In the genomic region with DNA sequence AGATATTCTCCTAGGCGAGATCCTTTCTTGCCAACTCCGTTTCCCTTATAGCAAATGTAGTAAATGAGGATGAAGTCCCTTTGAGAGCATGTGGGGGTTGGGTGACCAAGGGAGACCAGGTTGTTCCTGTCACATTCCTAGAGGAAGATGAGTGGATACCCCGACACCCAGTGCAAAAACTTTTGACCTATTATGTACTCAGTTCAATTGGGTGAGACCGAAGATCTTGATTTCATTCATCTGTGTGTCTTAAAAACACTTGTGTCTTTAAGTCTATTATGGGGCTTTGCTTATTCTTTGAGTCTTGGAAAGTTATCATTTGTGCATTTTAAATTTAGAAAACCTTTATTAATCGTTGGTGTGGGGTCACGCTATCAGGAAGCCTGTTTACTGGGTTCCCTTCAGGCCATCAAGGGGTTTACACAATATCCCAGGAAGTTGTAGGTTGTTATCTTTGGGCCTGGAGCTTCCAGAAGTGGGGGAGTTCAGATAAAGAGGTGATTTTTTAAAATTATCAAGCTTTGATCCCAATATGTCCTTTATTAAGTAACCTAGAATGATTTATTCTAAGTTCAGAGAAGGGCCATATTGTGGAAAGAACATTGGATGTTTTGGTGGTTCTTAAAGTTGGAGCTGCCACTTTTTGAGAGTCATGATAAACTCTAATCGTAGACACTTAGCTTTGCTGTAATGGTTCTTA, we compare ENCODE assay signal across 9 cellular contexts. TPM values are rescaled to one million over a fixed set of nuclear protein-coding genes. Genes with fewer than 3 reads are reported as not detected.
DNase-seq lines count a peak whose midpoint lies in the region; ATAC-seq and TF ChIP-seq lines count a peak whose summit lies in the region.
"Had no signal": no experiment of that assay in that cellular context is flagged by ENCODE, and none has a peak within 500 bp of the region (broad histone marks: within the 10 kb centered on the region; RNA-seq: fewer than 3 reads in every experiment).

No MANE protein-coding gene starts in this region.

- H3K36me3 ChIP-seq in brain microvascular endothelial cell (replicated peaks) (peaks cover 18% of the 10 kb centered on the region), right lobe of liver (peaks cover 0 to 20% (median 14%) of the 10 kb centered on the region in 4 donors), testis (ENCODE audit: low read depth, missing control alignments) (no peaks in the 10 kb centered on the region)

- H3K9me3 ChIP-seq in right lobe of liver (no peaks in the 10 kb centered on the region), testis (no peaks in the 10 kb centered on the region)

- 7% methylated on average over 7 of the region's 7 CpGs for WGBS in right lobe of liver (ENCODE audit: insufficient coverage, low coverage, low lambda C conversion rate, missing lambda C conversion rate)
- WGBS in testis, 2 donors: 26 to 46% methylated on average over 7 of the region's 7 CpGs

- TF ChIP-seq CTCF in brain microvascular endothelial cell (IDR thresholded peaks at IDR 0.05; ENCODE audit: low read depth, low read length, missing control alignments) (peak; percentile 13), right lobe of liver (IDR thresholded peaks at IDR 0.05) (peak in 1 of 4 donors; percentile 8), testis (IDR thresholded peaks at IDR 0.05) (peak in 2 of 3 experiments; percentile 27 to 38), GM10266 (IDR thresholded peaks at IDR 0.05; ENCODE audit: control insufficient read depth, insufficient read depth, low read depth, missing control alignments) (no peak)

- DNase-seq in DMS 273 (lab: John Stamatoyannopoulos, UW; ENCODE audit: unreplicated experiment) (peak; percentile 28), DMS 273 treated with DMSO at 0.1 percent for 48 hours (lab: John Stamatoyannopoulos, UW) (no peak), brain microvascular endothelial cell (no peak), right lobe of liver (peak in 1 of 3 donors; percentile 59), testis (no peak), GM10266 (ENCODE audit: extremely low spot score) (no peak), middle frontal gyrus (ENCODE audit: extremely low spot score, low spot score) (no peak)
- DNase-seq: effector CD4-positive, alpha-beta T cell had no signal

- in situ Hi-C loops in brain microvascular endothelial cell (cut with HindIII; ENCODE audit: low pct_ligation_motif_present, low sequenced_read_pairs): no loop called here

- H3K4me1 ChIP-seq in right lobe of liver: peaks cover 0 to 23% (median 2%) of the 10 kb centered on the region in 4 donors
- H3K4me1 ChIP-seq in testis: peaks cover 8% of the 10 kb centered on the region

- peak in 3 of 4 donors; percentile 2 to 14 (median 3) for ATAC-seq in right lobe of liver
- ATAC-seq in GM19328 (IDR thresholded peaks at IDR 0.05; ENCODE audit: unreplicated experiment): no peak

- H3K27me3 ChIP-seq in brain microvascular endothelial cell (replicated peaks) (no peaks in the 10 kb centered on the region), right lobe of liver (no peaks in the 10 kb centered on the region), testis (no peaks in the 10 kb centered on the region)

- H3K27ac ChIP-seq in brain microvascular endothelial cell (peak overlapping the region; percentile 68), right lobe of liver (peak overlapping the region; percentile 98 to 100 (median 99)), testis (peak overlapping the region; percentile 97 to 99)

- H3K4me3 ChIP-seq in brain microvascular endothelial cell (ENCODE audit: low read depth, low read length): peak overlapping the region; percentile 98
- peak overlapping the region; percentile 67 to 99 (median 90) for H3K4me3 ChIP-seq in right lobe of liver
- H3K4me3 ChIP-seq in testis: peak overlapping the region; percentile 89 to 92

- peak; percentile 34 for TF ChIP-seq POLR2A in right lobe of liver (IDR thresholded peaks at IDR 0.05)
- no peak for TF ChIP-seq POLR2A in testis (IDR thresholded peaks at IDR 0.05)

- intact Hi-C loops in right lobe of liver (cut with DNase I): loop anchor here (10.0 kb wide), 1 partner anchor 145 kb away; no protein-coding TSS in a partner anchor
- intact Hi-C loops in testis (cut with DNase I; ENCODE audit: low total_unique reads): loop anchor here (5.0 kb wide), 2 partner anchors 163 to 188 kb away; no protein-coding TSS in a partner anchor

RNA-seq across cellular contexts. Expression of a gene that starts 2.8 kb away (rescaled TPM):
- 100 to 1,000 TPM; 185 to 656 (median 388) TPM for total RNA-seq in right lobe of liver
- total RNA-seq in testis: 100 to 1,000 TPM; 186 to 244 TPM
- polyA plus RNA-seq in testis (ENCODE audit: insufficient read depth, low read depth, low replicate concordance): 86.3 TPM
